ENCODE assay signal across 8 cellular contexts in genomic region chr19:29844891-29845575, GRCh38. TPM values are rescaled to one million over a fixed set of nuclear protein-coding genes. Genes with fewer than 3 reads are reported as not detected.
DNase-seq lines count a peak whose midpoint lies in the region; ATAC-seq and TF ChIP-seq lines count a peak whose summit lies in the region.

No MANE protein-coding gene starts in this region.

- in situ Hi-C loops in GM13976 (cut with MboI; ENCODE audit: low sequenced_read_pairs, unreplicated experiment): no loop called here

- H3K36me3 ChIP-seq in psoas muscle (ENCODE audit: insufficient read depth in 1 of 2, low read depth in 1 of 2): no peaks in the 10 kb centered on the region
- H3K36me3 ChIP-seq in urinary bladder (ENCODE audit: insufficient read depth): no peaks in the 10 kb centered on the region

- TF ChIP-seq CTCF in GM13976 (IDR thresholded peaks at IDR 0.05; ENCODE audit: borderline replicate concordance, control extremely low read depth, extremely low read depth, insufficient read depth, missing control alignments): peak; percentile 0
- TF ChIP-seq CTCF in psoas muscle (IDR thresholded peaks at IDR 0.05): no peak

- peak; percentile 75 for ATAC-seq in HG02840 (IDR thresholded peaks at IDR 0.05; ENCODE audit: low FRiP score, unreplicated experiment)
- ATAC-seq in left ventricle myocardium superior: peak; percentile 94
- ATAC-seq in psoas muscle: peak; percentile 93 to 95 (median 94)

- peaks cover 0 to 10% (median 0%) of the 10 kb centered on the region in 3 donors for H3K27me3 ChIP-seq in psoas muscle (ENCODE audit: insufficient read depth in 3 of 3, low read length in 2 of 3)

- whole genome bisulfite sequencing in psoas muscle, 3 donors: 0% methylated on average over 33 to 49 of the region's 49 CpGs
- WGBS in urinary bladder: under 1% methylated on average over 49 of the region's 49 CpGs

- H3K27ac ChIP-seq in psoas muscle: peak overlapping the region; percentile 82
- H3K27ac ChIP-seq in urinary bladder (ENCODE audit: low read depth): peak overlapping the region; percentile 96

- DNase-seq in GM13976 (ENCODE audit: low spot score) (peak; percentile 96), NCI-H1436 (lab: John Stamatoyannopoulos, UW) (peak; percentile 82), T follicular helper cell (ENCODE audit: low read depth) (peak; percentile 94), amniotic epithelial cell (ENCODE audit: low read depth) (peak; percentile 92), left ventricle myocardium superior (peak; percentile 96), psoas muscle (peak; percentile 92 to 97)

- peaks cover 12% of the 10 kb centered on the region for H3K4me1 ChIP-seq in psoas muscle
- H3K4me1 ChIP-seq in urinary bladder (ENCODE audit: insufficient read depth): no peaks in the 10 kb centered on the region

- intact Hi-C loops in left ventricle myocardium superior (cut with micrococcal nuclease) (no loop called here), psoas muscle (cut with DNase I) (loop anchor here in 1 of 2 donors (5.0 kb wide), 1 partner anchor 33 kb away; the partner anchor contains the start of gene CCNE1)

- H3K9me3 ChIP-seq in psoas muscle: no peaks in the 10 kb centered on the region

- peak overlapping the region; percentile 84 for H3K4me3 ChIP-seq in psoas muscle
- peak overlapping the region; percentile 74 for H3K4me3 ChIP-seq in urinary bladder (ENCODE audit: low read depth, low read length)

RNA-seq across cellular contexts. Expression of gene CCNE1, which starts 33.2 kb away (rescaled TPM):
- total RNA-seq in left ventricle myocardium superior (3.3 TPM), psoas muscle (1 to 10 TPM in 3 of 4 donors, under 1 TPM in 1; 0.97 to 2.3 (median 2.1) TPM), urinary bladder (3.8 TPM)
- polyA plus RNA-seq in psoas muscle (1 to 10 TPM; 1.9 to 6.7 (median 2.0) TPM), urinary bladder (2.2 TPM)

Comparison
In these comparisons a context has a peak if more than half of its experiments do, and no peak if none do; other contexts are left out.
1. Peak in every context shown above with its lines: DNase-seq, ATAC-seq, H3K4me3 ChIP-seq and H3K27ac ChIP-seq.